In genomic region chrX:113391875-113392274, GRCh38 we compare ENCODE assay signal across 15 cellular contexts.
DNase-seq lines count a peak whose midpoint lies in the region; ATAC-seq and TF ChIP-seq lines count a peak whose summit lies in the region.
"Had no signal": no experiment of that assay in that cellular context is flagged by ENCODE, and none has a peak within 500 bp of the region (broad histone marks: within the 10 kb centered on the region; RNA-seq: fewer than 3 reads in every experiment).

No MANE protein-coding gene starts in this region.

- no peak overlapping the region for H3K4me3 Mint-ChIP-seq in osteocyte (ENCODE audit: unreplicated experiment)
- H3K4me3 Mint-ChIP-seq: CD4-positive, alpha-beta T cell; CD8-positive, alpha-beta T cell had no signal

- peak; percentile 81 for DNase-seq in osteocyte (ENCODE audit: extremely low spot score, unreplicated experiment)
- peak; percentile 57 for DNase-seq in spleen
- no peak for DNase-seq in BE2C
- no peak for DNase-seq in ascending aorta (ENCODE audit: low spot score in 2 of 2)
- DNase-seq: 8988T; ACHN; Caco-2; Calu3; CD4-positive, alpha-beta T cell; CD8-positive, alpha-beta T cell; DMS79 treated with DMSO at 0.1 percent for 48 hours; GF-D8 had no signal

- H3K4me1 ChIP-seq in spleen: no peaks in the 10 kb centered on the region
- H3K4me1 ChIP-seq in BE2C: no peaks in the 10 kb centered on the region
- H3K4me1 ChIP-seq in ascending aorta: no peaks in the 10 kb centered on the region
- H3K4me1 ChIP-seq: Caco-2 had no signal

- no peaks in the 10 kb centered on the region for H3K36me3 ChIP-seq in spleen
- no peaks in the 10 kb centered on the region for H3K36me3 ChIP-seq in BE2C
- no peaks in the 10 kb centered on the region for H3K36me3 ChIP-seq in ascending aorta
- H3K36me3 ChIP-seq: BLaER1 treated with 17β-estradiol and CSF1 and Interleukin-3, amounts not matched to agents 10 nM and 100 nM had no signal

- H3K9me3 ChIP-seq in spleen (peaks cover 0 to 10% (median 0%) of the 10 kb centered on the region in 8 donors), BE2C (no peaks in the 10 kb centered on the region), ascending aorta (peaks cover 0 to 3% of the 10 kb centered on the region in 2 donors)
- H3K9me3 ChIP-seq: Caco-2 had no signal

- H3K27ac ChIP-seq in spleen (no peak overlapping the region), ascending aorta (no peak overlapping the region)
- H3K27ac ChIP-seq: BLaER1 treated with 17β-estradiol and CSF1 and Interleukin-3, amounts not matched to agents 10 nM and 100 nM; C4-2B had no signal

- 82 to 94% (median 87%) methylated on average over 4 to 13 of the region's 13 CpGs for whole genome bisulfite sequencing in spleen, 5 donors

- no peaks in the 10 kb centered on the region for H3K27me3 ChIP-seq in spleen (replicated peaks in 1 of 7)
- H3K27me3 ChIP-seq in BE2C: no peaks in the 10 kb centered on the region
- H3K27me3 ChIP-seq in ascending aorta: no peaks in the 10 kb centered on the region

- H3K4me3 ChIP-seq in spleen: no peak overlapping the region
- no peak overlapping the region for H3K4me3 ChIP-seq in BE2C (ENCODE audit: low read depth, low read length)
- no peak overlapping the region for H3K4me3 ChIP-seq in ascending aorta
- H3K4me3 ChIP-seq: BLaER1 treated with 17β-estradiol and CSF1 and Interleukin-3, amounts not matched to agents 10 nM and 100 nM had no signal

- peaks cover 19% of the 10 kb centered on the region for H3K9me3 Mint-ChIP-seq in osteocyte (ENCODE audit: unreplicated experiment)
- H3K9me3 Mint-ChIP-seq: CD8-positive, alpha-beta T cell had no signal

- H3K27ac Mint-ChIP-seq in osteocyte (ENCODE audit: unreplicated experiment): no peak overlapping the region
- H3K27ac Mint-ChIP-seq: CD4-positive, alpha-beta T cell; CD8-positive, alpha-beta T cell had no signal

- H3K36me3 Mint-ChIP-seq in osteocyte (ENCODE audit: unreplicated experiment): no peaks in the 10 kb centered on the region
- H3K36me3 Mint-ChIP-seq: CD8-positive, alpha-beta T cell had no signal

- TF ChIP-seq POLR2A in spleen (IDR thresholded peaks at IDR 0.05): no peak

- no peak for ATAC-seq in GM21825 (IDR thresholded peaks at IDR 0.05; ENCODE audit: unreplicated experiment)
- ATAC-seq: CD8-positive, alpha-beta T cell had no signal

- no peaks in the 10 kb centered on the region for H3K4me1 Mint-ChIP-seq in osteocyte (ENCODE audit: unreplicated experiment)

- TF ChIP-seq CTCF in osteocyte (IDR thresholded peaks at IDR 0.05) (no peak), spleen (IDR thresholded peaks at IDR 0.05 in 8 of 11, conservative IDR thresholded peaks at IDR 0.05 in 3 of 11) (no peak), BE2C (IDR thresholded peaks at IDR 0.05; ENCODE audit: low read depth, low read length) (no peak), ascending aorta (IDR thresholded peaks at IDR 0.05) (no peak)

- no peaks in the 10 kb centered on the region for H3K27me3 Mint-ChIP-seq in osteocyte (ENCODE audit: unreplicated experiment)
- H3K27me3 Mint-ChIP-seq: CD4-positive, alpha-beta T cell had no signal

- intact Hi-C loops in spleen (cut with DNase I; ENCODE audit: low total_unique reads): no loop called here
- intact Hi-C loops in ascending aorta (cut with DNase I): no loop called here

Comparison
In these comparisons a context has a peak if more than half of its experiments do, and no peak if none do; other contexts are left out.
1. DNase-seq: peak in osteocyte (single experiment) and spleen (single experiment); none in BE2C (single experiment) and ascending aorta (0 of 2).